Comparison of ENCODE assay signal across 27 cellular contexts in the genomic region with DNA sequence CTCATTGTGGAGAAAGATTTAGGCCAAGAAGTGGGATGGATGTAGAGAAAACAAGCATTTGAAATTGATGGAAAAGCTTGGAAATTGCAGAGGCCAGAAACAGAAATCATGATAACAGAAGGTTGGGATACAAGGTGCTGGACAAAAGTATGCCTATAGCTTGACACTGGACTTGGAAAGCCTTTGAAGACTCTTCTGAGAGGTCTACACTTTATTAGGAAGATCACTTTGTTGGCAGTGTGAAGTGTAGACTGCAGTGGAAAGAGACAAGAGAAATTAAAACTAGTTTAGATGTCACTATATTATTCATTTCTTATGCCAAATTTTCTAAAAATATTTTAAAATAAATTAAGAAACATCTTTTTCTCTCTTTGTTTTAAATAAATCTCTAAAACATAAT.
"Had no signal": no experiment of that assay in that cellular context is flagged by ENCODE, and none has a peak within 500 bp of the region (broad histone marks: within the 10 kb centered on the region; RNA-seq: fewer than 3 reads in every experiment).

No MANE protein-coding gene starts in this region.

- ATAC-seq: gastrocnemius medialis; left lung; lower lobe of right lung; natural killer cell; right cardiac atrium; stimulated activated naive CD8-positive, alpha-beta T cell treated with anti-CD3 and anti-CD28 coated beads, Interleukin-15, Interleukin-2, amounts not matched to agents 100 U/mL and 50 U/mL, for 24 hours had no signal

- H3K4me2 ChIP-seq: neural progenitor cell had no signal

- H3K27ac ChIP-seq: epithelial cell of prostate, esophagus squamous epithelium, gastrocnemius medialis, left lung, lower lobe of right lung, neural progenitor cell, spleen, testis, transverse colon had no signal

- DNase-seq: activated CD4-positive, alpha-beta memory T cell treated with anti-CD3 and anti-CD28 coated beads for 36 hours; activated CD4-positive, alpha-beta T cell treated with anti-CD3 and anti-CD28 coated beads, Interleukin-2, amount 10 ng/mL, durations not matched to agents 24 days and 14 days; activated CD4-positive, CD25-positive, alpha-beta regulatory T cell treated with anti-CD3 and anti-CD28 coated beads, Interleukin-2, amount 50 U/mL, for 72 hours; activated CD8-positive, alpha-beta memory T cell treated with anti-CD3 and anti-CD28 coated beads, Interleukin-2, amount 50 U/mL, for 4 hours; activated effector memory CD4-positive, alpha-beta T cell treated with anti-CD3 and anti-CD28 coated beads, Interleukin-2, amount 50 U/mL, for 16 hours; activated naive CD4-positive, alpha-beta T cell treated with anti-CD3 and anti-CD28 coated beads, Interleukin-2, amount 50 U/mL, for 16 hours; activated T-cell treated with anti-CD3 and anti-CD28 coated beads, Interleukin-2, amount 50 U/mL, for 1 hour; amygdala; effector CD4-positive, alpha-beta T cell; esophagus squamous epithelium; gastrocnemius medialis; glutamatergic neuron; left lung; lower lobe of right lung; mesendoderm; natural killer cell; posterior cingulate gyrus; right cardiac atrium; spleen; stimulated activated naive CD8-positive, alpha-beta T cell treated with anti-CD3 and anti-CD28 coated beads, Interleukin-15, Interleukin-2, amounts not matched to agents 100 U/mL and 50 U/mL, for 24 hours; T-helper 2 cell; testis; transverse colon had no signal

- H3K9me3 ChIP-seq: esophagus squamous epithelium, gastrocnemius medialis, left lung, lower lobe of right lung, spleen, testis, transverse colon had no signal

- H3K27ac Mint-ChIP-seq: activated CD4-positive, alpha-beta memory T cell treated with anti-CD3 and anti-CD28 coated beads for 36 hours; activated CD4-positive, alpha-beta T cell treated with anti-CD3 and anti-CD28 coated beads, Interleukin-2, amount 10 ng/mL, durations not matched to agents 24 days and 14 days; activated T-helper 1 cell treated with anti-CD3 and anti-CD28 coated beads, Interleukin-12 subunit alpha, Interleukin-12 subunit beta, Interleukin-2, Interleukin-4 antibody, amounts not matched to agents 30 ng/mL and 10 ng/mL and 1 ng/mL, durations not matched to agents 14 hours and 24 hours and 36 hours; natural killer cell; neural progenitor cell had no signal

- H3K4me3 ChIP-seq: esophagus squamous epithelium, gastrocnemius medialis, left lung, lower lobe of right lung, neural progenitor cell, spleen, testis, transverse colon had no signal

- H3K9me3 Mint-ChIP-seq: activated CD4-positive, alpha-beta memory T cell treated with anti-CD3 and anti-CD28 coated beads for 36 hours; activated CD4-positive, alpha-beta T cell treated with anti-CD3 and anti-CD28 coated beads, Interleukin-2, amount 10 ng/mL, durations not matched to agents 24 days and 14 days; activated T-helper 1 cell treated with anti-CD3 and anti-CD28 coated beads, Interleukin-12 subunit alpha, Interleukin-12 subunit beta, Interleukin-2, Interleukin-4 antibody, amounts not matched to agents 30 ng/mL and 10 ng/mL and 1 ng/mL, durations not matched to agents 14 hours and 24 hours and 36 hours; central memory CD8-positive, alpha-beta T cell; natural killer cell; neural progenitor cell had no signal

- H2AFZ ChIP-seq: neural progenitor cell had no signal

- H3K4me1 Mint-ChIP-seq: central memory CD8-positive, alpha-beta T cell; natural killer cell; neural progenitor cell had no signal

- H3K9ac ChIP-seq: neural progenitor cell had no signal

- H3K4me3 Mint-ChIP-seq: activated CD4-positive, alpha-beta memory T cell treated with anti-CD3 and anti-CD28 coated beads for 36 hours; activated CD4-positive, alpha-beta T cell treated with anti-CD3 and anti-CD28 coated beads, Interleukin-2, amount 10 ng/mL, durations not matched to agents 24 days and 14 days; activated T-helper 1 cell treated with anti-CD3 and anti-CD28 coated beads, Interleukin-12 subunit alpha, Interleukin-12 subunit beta, Interleukin-2, Interleukin-4 antibody, amounts not matched to agents 30 ng/mL and 10 ng/mL and 1 ng/mL, durations not matched to agents 14 hours and 24 hours and 36 hours; central memory CD8-positive, alpha-beta T cell; natural killer cell; neural progenitor cell had no signal

- H3K27me3 ChIP-seq: esophagus squamous epithelium, gastrocnemius medialis, left lung, neural progenitor cell, spleen, testis, transverse colon had no signal

- H3K36me3 ChIP-seq: esophagus squamous epithelium, gastrocnemius medialis, left lung, lower lobe of right lung, spleen, transverse colon had no signal

- H3K4me1 ChIP-seq: gastrocnemius medialis, left lung, lower lobe of right lung, neural progenitor cell, spleen, testis, transverse colon had no signal

- H3K36me3 Mint-ChIP-seq: activated CD4-positive, alpha-beta memory T cell treated with anti-CD3 and anti-CD28 coated beads for 36 hours; natural killer cell had no signal
